12 cellular contexts compared by ENCODE assay signal in genomic region chr7:158595068-158595467, GRCh38. TPM values are rescaled to one million over a fixed set of nuclear protein-coding genes. Genes with fewer than 3 reads are reported as not detected.
A peak's percentile ranks its signal among the peaks of the same experiment; 100 is the strongest.
DNase-seq lines count a peak whose midpoint lies in the region; ATAC-seq, FAIRE-seq and TF ChIP-seq lines count a peak whose summit lies in the region.
"Had no signal": no experiment of that assay in that cellular context is flagged by ENCODE, and none has a peak within 500 bp of the region (broad histone marks: within the 10 kb centered on the region; RNA-seq: fewer than 3 reads in every experiment).

No MANE protein-coding gene starts in this region.

- POLR2A ChIA-PET in H1 (lab: Charles Lee; ENCODE audit: partially characterized antibody): no interaction called here

- peak; percentile 31 for DNase-seq in Caki2 (ENCODE audit: low read depth)
- DNase-seq in H1 (ENCODE audit: low read depth in 1 of 2, low spot score in 2 of 2): no peak
- DNase-seq in lung microvascular endothelial cell (ENCODE audit: low read depth in 2 of 2): peak; percentile 53 to 59
- no peak for DNase-seq in NCI-H524 (lab: John Stamatoyannopoulos, UW)
- DNase-seq in Peyer's patch: no peak
- no peak for DNase-seq in DMS153 (lab: John Stamatoyannopoulos, UW)
- DNase-seq: CD8-positive, alpha-beta T cell; central memory CD4-positive, alpha-beta T cell; NCI-H2081 treated with DMSO at 0.1 percent for 48 hours had no signal

- H3K14ac ChIP-seq in H1 (ENCODE audit: insufficient read length): no peak overlapping the region

- peaks cover 11% of the 10 kb centered on the region; the same call in 1 of the 2 replicates for H3K23me2 ChIP-seq in H1 (ENCODE audit: low read depth, low read length)

- 50% methylated on average over 3 of the region's 3 CpGs; no CpG with 5 or more reads in 1 of the 2 experiments for WGBS in H1 (ENCODE audit: extremely low coverage in 1 of 2, insufficient coverage in 1 of 2, insufficient read length in 1 of 2, insufficient replicate concordance in 2 of 2, low coverage in 1 of 2, low lambda C conversion rate in 2 of 2, missing lambda C conversion rate in 1 of 2), 2 experiments

- peaks cover 8 to 11% of the 10 kb centered on the region in 2 experiments; a peak in 3 of 4 replicates for H3K9me3 ChIP-seq in H1 (ENCODE audit: insufficient read depth in 2 of 2, low read depth in 1 of 2, low read length in 1 of 2)
- H3K9me3 ChIP-seq in Peyer's patch: no peaks in the 10 kb centered on the region

- H3K56ac ChIP-seq in H1 (replicated peaks; ENCODE audit: insufficient read length, low read depth, low read length): peak overlapping the region; percentile 66

- H2AFZ ChIP-seq in H1 (ENCODE audit: low read length): no peak overlapping the region

- peak overlapping the region; percentile 7 for H3K4ac ChIP-seq in H1 (replicated peaks; ENCODE audit: insufficient read length, low read depth, low read length)

- H2AK5ac ChIP-seq in H1 (ENCODE audit: low read depth, low read length): no peak overlapping the region

- H2BK12ac ChIP-seq in H1 (ENCODE audit: low read depth, low read length): no peak overlapping the region

- no peak overlapping the region for H3K18ac ChIP-seq in H1 (ENCODE audit: extremely low read depth, low read length)

- no peak overlapping the region; a peak in 1 of 4 replicates for H3K4me2 ChIP-seq in H1 (ENCODE audit: insufficient read depth in 1 of 2, low read depth in 2 of 2, low read length in 2 of 2)

- H4K5ac ChIP-seq in H1 (ENCODE audit: insufficient read length, low read depth, low read length): no peak overlapping the region

- TF ChIP-seq RAD21 in H1 (IDR thresholded peaks at IDR 0.05 in 1 of 2, conservative IDR thresholded peaks at IDR 0.05 in 1 of 2; ENCODE audit: low read depth in 2 of 2, low read length in 2 of 2): no peak

- no peak overlapping the region for H2BK5ac ChIP-seq in H1 (ENCODE audit: low read depth, low read length)

- H2BK20ac ChIP-seq in H1 (ENCODE audit: low read length): no peak overlapping the region

- H3K23ac ChIP-seq in H1 (ENCODE audit: insufficient read length): no peak overlapping the region

- H3K9ac ChIP-seq in H1 (replicated peaks in 1 of 4; ENCODE audit: extremely low read depth in 1 of 4, low read depth in 3 of 4, low read length in 3 of 4): no peak overlapping the region

- CTCF ChIA-PET in H1 (lab: Charles Lee; ENCODE audit: partially characterized antibody): interaction anchor here (0.7 kb wide), 1 partner anchor 19 kb away, joined by 3 read pairs; no protein-coding TSS in a partner anchor

- H3K79me2 ChIP-seq in H1 (ENCODE audit: control insufficient read depth in 1 of 2, insufficient read depth in 2 of 2, low read length in 2 of 2): no peaks in the 10 kb centered on the region

- peak; percentile 100 for FAIRE-seq in H1 (lab: Jason Lieb, UNC)

- ATAC-seq in HG03175 (IDR thresholded peaks at IDR 0.05; ENCODE audit: unreplicated experiment) (peak; percentile 62), HG03457 (IDR thresholded peaks at IDR 0.05; ENCODE audit: unreplicated experiment) (no peak)
- ATAC-seq: CD8-positive, alpha-beta T cell had no signal

- H4K20me1 ChIP-seq in H1 (replicated peaks in 1 of 2; ENCODE audit: control insufficient read depth in 1 of 2, insufficient read depth in 2 of 2, low read length in 2 of 2): peaks cover 3 to 4% of the 10 kb centered on the region in 2 experiments

- in situ Hi-C loops in Caki2 (cut with HindIII; ENCODE audit: low pct_unique_long_range_greater_than_20kb, low sequenced_read_pairs): no loop called here

- H3K4me3 ChIP-seq in H1 (ENCODE audit: extremely low read depth in 1 of 4, insufficient read depth in 2 of 4, low read depth in 3 of 4, low read length in 4 of 4) (no peak overlapping the region), Peyer's patch (no peak overlapping the region)
- H3K4me3 ChIP-seq: SK-N-MC had no signal

- TF ChIP-seq CTCF in H1 (IDR thresholded peaks at IDR 0.05; ENCODE audit: control extremely low read depth in 1 of 3, insufficient read depth in 1 of 3, low read depth in 1 of 3, low read length in 3 of 3) (no peak), Peyer's patch (IDR thresholded peaks at IDR 0.05) (no peak)

- peak overlapping the region; percentile 23 for H4K8ac ChIP-seq in H1 (ENCODE audit: extremely low read depth, insufficient read depth, low read length)

- H3K36me3 ChIP-seq in H1 (ENCODE audit: control insufficient read depth in 2 of 4, insufficient read depth in 4 of 4, low read length in 3 of 4): peaks cover 0 to 2% (median 0%) of the 10 kb centered on the region in 4 experiments; a peak in 1 of 8 replicates
- H3K36me3 ChIP-seq in Peyer's patch: no peaks in the 10 kb centered on the region

- H3K27me3 ChIP-seq in H1 (replicated peaks in 1 of 4; ENCODE audit: control insufficient read depth in 3 of 4, extremely low read depth in 1 of 4, insufficient read depth in 3 of 4, low read length in 3 of 4): peaks cover 19 to 32% (median 28%) of the 10 kb centered on the region in 4 experiments
- H3K27me3 ChIP-seq in Peyer's patch: no peaks in the 10 kb centered on the region

- H3K4me1 ChIP-seq in H1 (replicated peaks in 1 of 4; ENCODE audit: control insufficient read depth in 3 of 4, insufficient read depth in 4 of 4, low read length in 3 of 4) (no peaks in the 10 kb centered on the region), Peyer's patch (no peaks in the 10 kb centered on the region)

- no peak overlapping the region for H2BK15ac ChIP-seq in H1 (ENCODE audit: low read length)

- H4K91ac ChIP-seq in H1 (replicated peaks; ENCODE audit: insufficient read length, low read length): peak overlapping the region; percentile 9

- H3K27ac ChIP-seq in H1 (ENCODE audit: low read depth, low read length) (no peak overlapping the region), Peyer's patch (no peak overlapping the region)
- H3K27ac ChIP-seq: SK-N-MC had no signal

- TF ChIP-seq POLR2A in H1 (IDR thresholded peaks at IDR 0.05; ENCODE audit: control extremely low read depth in 1 of 2, low read depth in 2 of 2, low read length in 2 of 2): no peak
- TF ChIP-seq POLR2A in Peyer's patch (IDR thresholded peaks at IDR 0.05): no peak

- TF ChIP-seq EP300 in H1 (IDR thresholded peaks at IDR 0.05; ENCODE audit: borderline replicate concordance in 1 of 2, low read depth in 2 of 2, low read length in 2 of 2): no peak

- no peaks in the 10 kb centered on the region for H3K79me1 ChIP-seq in H1 (ENCODE audit: low read depth, low read length)

- no peak overlapping the region for H2BK120ac ChIP-seq in H1 (replicated peaks; ENCODE audit: low read depth, low read length)

TF ChIP-seq in H1, 55 proteins besides CTCF, POLR2A, EP300 and RAD21:
- TF ChIP-seq ZNF274 (IDR thresholded peaks at IDR 0.05; ENCODE audit: borderline replicate concordance, extremely low read depth, low read length) (no peak), JUND (IDR thresholded peaks at IDR 0.05; ENCODE audit: low read length) (no peak), CBX8 (IDR thresholded peaks at IDR 0.05; ENCODE audit: borderline replicate concordance, low read depth, low read length) (0 out of 2 replicates have a peak, but pooled peaks have one; percentile 88), RNF2 (IDR thresholded peaks at IDR 0.05; ENCODE audit: borderline replicate concordance, low read depth, low read length, missing control alignments, poor library complexity, severe bottlenecking) (peak; percentile 37), TEAD4 (IDR thresholded peaks at IDR 0.05; ENCODE audit: low read depth, low read length) (no peak), SIRT6 (IDR thresholded peaks at IDR 0.05; ENCODE audit: low read length) (no peak), FOSL1 (IDR thresholded peaks at IDR 0.05; ENCODE audit: insufficient read depth, low read depth, low read length) (0 out of 2 replicates have a peak, but pooled peaks have one; percentile 8), SP1 (IDR thresholded peaks at IDR 0.05; ENCODE audit: low read depth, low read length) (no peak), RBBP5 (IDR thresholded peaks at IDR 0.05; ENCODE audit: borderline replicate concordance, low read depth, low read length) (no peak), CBX5 (IDR thresholded peaks at IDR 0.05; ENCODE audit: low read depth, low read length) (0 out of 2 replicates have a peak, but pooled peaks have one; percentile 84), ATF3 (IDR thresholded peaks at IDR 0.05; ENCODE audit: insufficient read depth, low read depth, low read length) (peak; percentile 17; the same call in 1 of the 2 replicates)
- TF ChIP-seq, protein P1, sequence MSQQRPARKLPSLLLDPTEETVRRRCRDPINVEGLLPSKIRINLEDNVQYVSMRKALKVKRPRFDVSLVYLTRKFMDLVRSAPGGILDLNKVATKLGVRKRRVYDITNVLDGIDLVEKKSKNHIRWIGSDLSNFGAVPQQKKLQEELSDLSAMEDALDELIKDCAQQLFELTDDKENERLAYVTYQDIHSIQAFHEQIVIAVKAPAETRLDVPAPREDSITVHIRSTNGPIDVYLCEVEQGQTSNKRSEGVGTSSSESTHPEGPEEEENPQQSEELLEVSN (IDR thresholded peaks at IDR 0.05): no peak

RNA-seq across cellular contexts. Expression of gene PTPRN2, which starts 7.4 kb away (rescaled TPM):
- 0.78 and 0.88 TPM in 2 replicates for total RNA-seq in Caki2 (2014; rRNA removed; shearing (Covaris generic); ENCODE audit: low replicate concordance)
- 3.6 and 4.5 TPM in 2 replicates for total RNA-seq in H1 (2021; fragmentation: NEBNext Ultra II Directional; extraction: Animal tissue kit (Norgen Biotek cat#: 25700))
- 2.6 and 4.9 TPM in 2 replicates for polyA plus RNA-seq in H1 (2011; rRNA removed)
- 3.7 TPM for polyA plus RNA-seq in H1 (2011; cell fraction: cytosol; rRNA removed)
- 5.5 TPM for polyA plus RNA-seq in H1 (2011; cell fraction: nucleus; rRNA removed)
- 1.3 to 2.3 TPM (median 1.8 TPM) in 4 replicates for polyA plus RNA-seq in H1 (2012, experiment 1 of 2)
- 1.4 TPM for polyA plus RNA-seq in H1 (2012, experiment 2 of 2)
- 1.4 TPM for polyA plus RNA-seq in H1 (2013, experiment 1 of 2)
- 1.5 TPM for polyA plus RNA-seq in H1 (2013, experiment 2 of 2)
- polyA minus RNA-seq in H1 (2011; rRNA and poly(A)+ RNA removed): 3.4 and 3.5 TPM in 2 replicates
- 4.8 TPM for polyA minus RNA-seq in H1 (2011; cell fraction: cytosol; rRNA and poly(A)+ RNA removed)
- 7.4 TPM for polyA minus RNA-seq in H1 (2011; cell fraction: nucleus; rRNA and poly(A)+ RNA removed)
- total RNA-seq in lung microvascular endothelial cell (2.2 and 4.6 TPM in 2 replicates), Peyer's patch (10 to 100 TPM; 14.9 to 34.3 (median 21.3) TPM)

Comparison
In these comparisons a context has a peak if more than half of its experiments do, and no peak if none do; other contexts are left out.
1. DNase-seq: peak in Caki2 (single experiment) and lung microvascular endothelial cell (2 of 2); none in H1 (0 of 2), NCI-H524 (0 of 2), Peyer's patch (0 of 3) and DMS153 (single experiment).